Comparison of ENCODE assay signal across 1 cellular context in the genomic region with DNA sequence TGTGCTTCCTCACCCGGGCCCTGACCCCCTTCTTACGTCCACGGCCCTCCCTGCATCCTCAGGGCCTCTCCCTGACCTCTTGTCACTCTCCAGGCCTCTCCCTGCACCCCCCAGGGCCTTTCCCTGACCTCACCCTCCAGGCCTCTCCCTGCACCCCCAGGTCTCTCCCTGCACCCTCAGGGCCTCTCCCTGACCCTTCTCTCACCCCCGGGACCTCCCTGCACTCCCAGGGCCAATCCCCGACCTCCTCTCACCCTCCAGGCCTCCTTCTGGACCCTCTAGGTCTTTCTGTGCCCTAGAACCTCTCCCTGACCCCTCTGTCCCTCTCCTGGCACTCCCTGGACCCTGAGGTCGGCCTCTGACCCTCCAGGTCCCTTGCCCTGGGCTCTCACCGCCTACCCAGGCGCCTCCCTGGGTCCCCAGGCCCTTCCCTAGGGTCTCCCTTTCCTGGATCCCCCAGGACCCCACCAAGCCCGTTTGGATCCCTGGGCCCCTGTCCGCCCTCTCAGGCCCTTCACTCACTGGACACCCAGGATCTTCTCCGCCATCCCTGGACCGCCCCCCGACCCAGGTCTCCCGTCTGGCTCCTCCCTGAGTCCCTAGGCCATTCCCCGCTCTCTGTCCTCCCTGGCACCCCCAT.
TF ChIP-seq lines count a peak whose summit lies in the region.

No MANE protein-coding gene starts in this region.

TF ChIP-seq in GM23338, 12 proteins besides CTCF, POLR2A, EP300 and RAD21:
- TF ChIP-seq, protein P1, sequence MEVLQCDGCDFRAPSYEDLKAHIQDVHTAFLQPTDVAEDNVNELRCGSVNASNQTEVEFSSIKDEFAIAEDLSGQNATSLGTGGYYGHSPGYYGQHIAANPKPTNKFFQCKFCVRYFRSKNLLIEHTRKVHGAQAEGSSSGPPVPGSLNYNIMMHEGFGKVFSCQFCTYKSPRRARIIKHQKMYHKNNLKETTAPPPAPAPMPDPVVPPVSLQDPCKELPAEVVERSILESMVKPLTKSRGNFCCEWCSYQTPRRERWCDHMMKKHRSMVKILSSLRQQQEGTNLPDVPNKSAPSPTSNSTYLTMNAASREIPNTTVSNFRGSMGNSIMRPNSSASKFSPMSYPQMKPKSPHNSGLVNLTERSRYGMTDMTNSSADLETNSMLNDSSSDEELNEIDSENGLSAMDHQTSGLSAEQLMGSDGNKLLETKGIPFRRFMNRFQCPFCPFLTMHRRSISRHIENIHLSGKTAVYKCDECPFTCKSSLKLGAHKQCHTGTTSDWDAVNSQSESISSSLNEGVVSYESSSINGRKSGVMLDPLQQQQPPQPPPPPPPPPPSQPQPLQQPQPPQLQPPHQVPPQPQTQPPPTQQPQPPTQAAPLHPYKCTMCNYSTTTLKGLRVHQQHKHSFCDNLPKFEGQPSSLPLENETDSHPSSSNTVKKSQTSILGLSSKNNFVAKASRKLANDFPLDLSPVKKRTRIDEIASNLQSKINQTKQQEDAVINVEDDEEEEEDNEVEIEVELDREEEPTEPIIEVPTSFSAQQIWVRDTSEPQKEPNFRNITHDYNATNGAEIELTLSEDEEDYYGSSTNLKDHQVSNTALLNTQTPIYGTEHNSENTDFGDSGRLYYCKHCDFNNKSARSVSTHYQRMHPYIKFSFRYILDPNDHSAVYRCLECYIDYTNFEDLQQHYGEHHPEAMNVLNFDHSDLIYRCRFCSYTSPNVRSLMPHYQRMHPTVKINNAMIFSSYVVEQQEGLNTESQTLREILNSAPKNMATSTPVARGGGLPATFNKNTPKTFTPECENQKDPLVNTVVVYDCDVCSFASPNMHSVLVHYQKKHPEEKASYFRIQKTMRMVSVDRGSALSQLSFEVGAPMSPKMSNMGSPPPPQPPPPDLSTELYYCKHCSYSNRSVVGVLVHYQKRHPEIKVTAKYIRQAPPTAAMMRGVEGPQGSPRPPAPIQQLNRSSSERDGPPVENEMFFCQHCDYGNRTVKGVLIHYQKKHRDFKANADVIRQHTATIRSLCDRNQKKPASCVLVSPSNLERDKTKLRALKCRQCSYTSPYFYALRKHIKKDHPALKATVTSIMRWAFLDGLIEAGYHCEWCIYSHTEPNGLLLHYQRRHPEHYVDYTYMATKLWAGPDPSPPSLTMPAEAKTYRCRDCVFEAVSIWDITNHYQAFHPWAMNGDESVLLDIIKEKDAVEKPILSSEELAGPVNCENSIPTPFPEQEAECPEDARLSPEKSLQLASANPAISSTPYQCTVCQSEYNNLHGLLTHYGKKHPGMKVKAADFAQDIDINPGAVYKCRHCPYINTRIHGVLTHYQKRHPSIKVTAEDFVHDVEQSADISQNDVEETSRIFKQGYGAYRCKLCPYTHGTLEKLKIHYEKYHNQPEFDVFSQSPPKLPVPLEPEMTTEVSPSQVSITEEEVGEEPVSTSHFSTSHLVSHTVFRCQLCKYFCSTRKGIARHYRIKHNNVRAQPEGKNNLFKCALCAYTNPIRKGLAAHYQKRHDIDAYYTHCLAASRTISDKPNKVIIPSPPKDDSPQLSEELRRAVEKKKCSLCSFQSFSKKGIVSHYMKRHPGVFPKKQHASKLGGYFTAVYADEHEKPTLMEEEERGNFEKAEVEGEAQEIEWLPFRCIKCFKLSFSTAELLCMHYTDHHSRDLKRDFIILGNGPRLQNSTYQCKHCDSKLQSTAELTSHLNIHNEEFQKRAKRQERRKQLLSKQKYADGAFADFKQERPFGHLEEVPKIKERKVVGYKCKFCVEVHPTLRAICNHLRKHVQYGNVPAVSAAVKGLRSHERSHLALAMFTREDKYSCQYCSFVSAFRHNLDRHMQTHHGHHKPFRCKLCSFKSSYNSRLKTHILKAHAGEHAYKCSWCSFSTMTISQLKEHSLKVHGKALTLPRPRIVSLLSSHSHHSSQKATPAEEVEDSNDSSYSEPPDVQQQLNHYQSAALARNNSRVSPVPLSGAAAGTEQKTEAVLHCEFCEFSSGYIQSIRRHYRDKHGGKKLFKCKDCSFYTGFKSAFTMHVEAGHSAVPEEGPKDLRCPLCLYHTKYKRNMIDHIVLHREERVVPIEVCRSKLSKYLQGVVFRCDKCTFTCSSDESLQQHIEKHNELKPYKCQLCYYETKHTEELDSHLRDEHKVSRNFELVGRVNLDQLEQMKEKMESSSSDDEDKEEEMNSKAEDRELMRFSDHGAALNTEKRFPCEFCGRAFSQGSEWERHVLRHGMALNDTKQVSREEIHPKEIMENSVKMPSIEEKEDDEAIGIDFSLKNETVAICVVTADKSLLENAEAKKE (CRISPR knock-in tag; IDR thresholded peaks at IDR 0.05): no peak
- TF ChIP-seq, protein P2, sequence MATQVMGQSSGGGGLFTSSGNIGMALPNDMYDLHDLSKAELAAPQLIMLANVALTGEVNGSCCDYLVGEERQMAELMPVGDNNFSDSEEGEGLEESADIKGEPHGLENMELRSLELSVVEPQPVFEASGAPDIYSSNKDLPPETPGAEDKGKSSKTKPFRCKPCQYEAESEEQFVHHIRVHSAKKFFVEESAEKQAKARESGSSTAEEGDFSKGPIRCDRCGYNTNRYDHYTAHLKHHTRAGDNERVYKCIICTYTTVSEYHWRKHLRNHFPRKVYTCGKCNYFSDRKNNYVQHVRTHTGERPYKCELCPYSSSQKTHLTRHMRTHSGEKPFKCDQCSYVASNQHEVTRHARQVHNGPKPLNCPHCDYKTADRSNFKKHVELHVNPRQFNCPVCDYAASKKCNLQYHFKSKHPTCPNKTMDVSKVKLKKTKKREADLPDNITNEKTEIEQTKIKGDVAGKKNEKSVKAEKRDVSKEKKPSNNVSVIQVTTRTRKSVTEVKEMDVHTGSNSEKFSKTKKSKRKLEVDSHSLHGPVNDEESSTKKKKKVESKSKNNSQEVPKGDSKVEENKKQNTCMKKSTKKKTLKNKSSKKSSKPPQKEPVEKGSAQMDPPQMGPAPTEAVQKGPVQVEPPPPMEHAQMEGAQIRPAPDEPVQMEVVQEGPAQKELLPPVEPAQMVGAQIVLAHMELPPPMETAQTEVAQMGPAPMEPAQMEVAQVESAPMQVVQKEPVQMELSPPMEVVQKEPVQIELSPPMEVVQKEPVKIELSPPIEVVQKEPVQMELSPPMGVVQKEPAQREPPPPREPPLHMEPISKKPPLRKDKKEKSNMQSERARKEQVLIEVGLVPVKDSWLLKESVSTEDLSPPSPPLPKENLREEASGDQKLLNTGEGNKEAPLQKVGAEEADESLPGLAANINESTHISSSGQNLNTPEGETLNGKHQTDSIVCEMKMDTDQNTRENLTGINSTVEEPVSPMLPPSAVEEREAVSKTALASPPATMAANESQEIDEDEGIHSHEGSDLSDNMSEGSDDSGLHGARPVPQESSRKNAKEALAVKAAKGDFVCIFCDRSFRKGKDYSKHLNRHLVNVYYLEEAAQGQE (IDR thresholded peaks at IDR 0.05; ENCODE audit: unreplicated experiment): no peak
- TF ChIP-seq NANOG (IDR thresholded peaks at IDR 0.05; ENCODE audit: borderline replicate concordance) (no peak), ZNF331 (CRISPR knock-in tag; IDR thresholded peaks at IDR 0.05; ENCODE audit: low read depth) (no peak), EZH2phosphoT487 (IDR thresholded peaks at IDR 0.05; ENCODE audit: unreplicated experiment) (no peak), STAT1 (IDR thresholded peaks at IDR 0.05; ENCODE audit: unreplicated experiment) (no peak), JUNB (IDR thresholded peaks at IDR 0.05; ENCODE audit: unreplicated experiment) (no peak), POLR2AphosphoS5 (IDR thresholded peaks at IDR 0.05; ENCODE audit: low read depth) (no peak), EZH2 (IDR thresholded peaks at IDR 0.05; ENCODE audit: low read depth, unreplicated experiment) (no peak), ZNF114 (CRISPR knock-in tag; IDR thresholded peaks at IDR 0.05) (no peak), CREB1 (CRISPR knock-in tag; IDR thresholded peaks at IDR 0.05; ENCODE audit: low read depth) (no peak), ETS1 (IDR thresholded peaks at IDR 0.05) (no peak)
